In the genomic region with DNA sequence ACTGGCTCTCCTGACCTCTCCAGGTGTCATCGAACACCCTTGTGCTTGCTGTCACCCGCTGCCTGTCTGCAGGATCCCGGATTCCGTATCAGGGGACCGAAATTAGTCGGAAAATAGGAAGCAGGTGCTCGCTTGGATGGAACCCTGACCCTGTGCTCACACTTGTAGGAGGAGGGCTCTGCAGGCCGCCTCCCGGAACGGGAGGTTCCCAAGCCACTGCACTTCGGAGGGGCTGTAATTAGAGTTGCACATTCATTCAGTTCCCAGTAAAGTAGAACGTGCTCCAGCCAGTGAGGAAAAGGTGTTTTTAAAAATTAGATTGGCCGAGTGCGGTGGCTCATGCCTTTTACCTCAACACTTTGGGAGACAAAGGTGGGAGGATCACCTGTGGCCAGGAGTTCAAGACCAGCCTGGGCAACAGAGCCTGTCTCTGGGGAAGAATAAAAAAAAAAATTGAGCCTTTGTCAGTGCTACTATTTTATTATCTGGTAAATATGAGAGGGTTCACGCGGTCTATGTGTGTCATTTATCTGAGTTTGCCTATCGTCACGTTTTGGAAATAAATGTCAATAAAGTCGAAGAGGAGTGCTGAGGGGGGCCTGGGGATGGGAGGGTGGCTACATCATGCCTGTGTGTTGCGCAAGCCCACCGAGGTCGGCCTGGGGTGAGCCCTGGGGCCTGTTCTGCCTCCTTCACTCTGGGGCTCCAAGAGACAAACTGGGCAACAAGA, we compare ENCODE assay signal across 1 cellular context.
TF ChIP-seq lines count a peak whose summit lies in the region.

No MANE protein-coding gene starts in this region.

TF ChIP-seq in K562, 482 proteins besides CTCF, POLR2A, EP300 and RAD21 (continued from another document and continues in another):
- TF ChIP-seq, protein P1, sequence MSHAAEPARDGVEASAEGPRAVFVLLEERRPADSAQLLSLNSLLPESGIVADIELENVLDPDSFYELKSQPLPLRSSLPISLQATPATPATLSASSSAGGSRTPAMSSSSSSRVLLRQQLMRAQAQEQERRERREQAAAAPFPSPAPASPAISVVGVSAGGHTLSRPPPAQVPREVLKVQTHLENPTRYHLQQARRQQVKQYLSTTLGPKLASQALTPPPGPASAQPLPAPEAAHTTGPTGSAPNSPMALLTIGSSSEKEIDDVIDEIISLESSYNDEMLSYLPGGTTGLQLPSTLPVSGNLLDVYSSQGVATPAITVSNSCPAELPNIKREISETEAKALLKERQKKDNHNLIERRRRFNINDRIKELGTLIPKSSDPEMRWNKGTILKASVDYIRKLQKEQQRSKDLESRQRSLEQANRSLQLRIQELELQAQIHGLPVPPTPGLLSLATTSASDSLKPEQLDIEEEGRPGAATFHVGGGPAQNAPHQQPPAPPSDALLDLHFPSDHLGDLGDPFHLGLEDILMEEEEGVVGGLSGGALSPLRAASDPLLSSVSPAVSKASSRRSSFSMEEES (CRISPR knock-in tag; IDR thresholded peaks at IDR 0.05), result no peak
- TF ChIP-seq HIVEP1 (CRISPR knock-in tag; IDR thresholded peaks at IDR 0.05) (no peak), ETV5 (CRISPR knock-in tag; IDR thresholded peaks at IDR 0.05; ENCODE audit: low read depth) (peak; percentile 57; the same call in 1 of the 2 replicates), TSC22D4 (tag; IDR thresholded peaks at IDR 0.05) (no peak), RBM25 (IDR thresholded peaks at IDR 0.05; ENCODE audit: low read depth, low read length, severe bottlenecking) (no peak), CBX5 (IDR thresholded peaks at IDR 0.05; ENCODE audit: borderline replicate concordance, low read depth) (no peak), ZNF830 (CRISPR knock-in tag; IDR thresholded peaks at IDR 0.05) (no peak), OTX1 (CRISPR knock-in tag; IDR thresholded peaks at IDR 0.05) (no peak), ZFX (CRISPR knock-in tag; IDR thresholded peaks at IDR 0.05) (peak; percentile 68), SRSF7 (optimal IDR thresholded peaks at IDR 0.05; ENCODE audit: low read depth, low read length) (no peak), ZNF134 (CRISPR knock-in tag; conservative IDR thresholded peaks at IDR 0.05) (no peak), MAZ (CRISPR knock-in tag; conservative IDR thresholded peaks at IDR 0.05 in 1 of 2, IDR thresholded peaks at IDR 0.05 in 1 of 2) (peak; percentile 53 to 90), POLR2B (IDR thresholded peaks at IDR 0.05; ENCODE audit: low read depth, partially characterized antibody) (peak; percentile 63), ZNF431 (CRISPR knock-in tag; IDR thresholded peaks at IDR 0.05) (peak; percentile 75), ZNF445 (CRISPR knock-in tag; IDR thresholded peaks at IDR 0.05; ENCODE audit: low read depth) (no peak), ASH1L (IDR thresholded peaks at IDR 0.05; ENCODE audit: borderline replicate concordance, low read depth, partially characterized antibody) (peak; percentile 22), NBN (IDR thresholded peaks at IDR 0.05; ENCODE audit: low read depth) (peak; percentile 85), KLF1 (tag; IDR thresholded peaks at IDR 0.05) (no peak), ZFP1 (CRISPR knock-in tag; IDR thresholded peaks at IDR 0.05) (no peak), GATA2 (CRISPR knock-in tag; IDR thresholded peaks at IDR 0.05) (no peak), ZFPM2 (CRISPR knock-in tag; IDR thresholded peaks at IDR 0.05) (no peak), TRIM24 (IDR thresholded peaks at IDR 0.05) (peak in 1 of 2 experiments; percentile 97; a peak in 3 of 4 replicates), ZNF146 (CRISPR knock-in tag; IDR thresholded peaks at IDR 0.05; ENCODE audit: unreplicated experiment) (no peak), EGR1 (conservative IDR thresholded peaks at IDR 0.05) (no peak), SRSF1 (IDR thresholded peaks at IDR 0.05; ENCODE audit: low read depth, low read length) (no peak), BDP1 (IDR thresholded peaks at IDR 0.05; ENCODE audit: insufficient read depth, insufficient read length) (no peak), ZKSCAN3 (CRISPR knock-in tag; IDR thresholded peaks at IDR 0.05) (no peak), MED1 (CRISPR knock-in tag; IDR thresholded peaks at IDR 0.05; ENCODE audit: borderline replicate concordance) (no peak), BMI1 (IDR thresholded peaks at IDR 0.05; ENCODE audit: low read length) (no peak), DMBX1 (CRISPR knock-in tag; IDR thresholded peaks at IDR 0.05; ENCODE audit: borderline replicate concordance) (0 out of 2 replicates have a peak, but pooled peaks have one; percentile 26), BCL6 (CRISPR knock-in tag; IDR thresholded peaks at IDR 0.05) (no peak), ZNF699 (CRISPR knock-in tag; IDR thresholded peaks at IDR 0.05; ENCODE audit: insufficient replicate concordance) (no peak), PHB (CRISPR knock-in tag; IDR thresholded peaks at IDR 0.05) (no peak), RBM39 (optimal IDR thresholded peaks at IDR 0.05; ENCODE audit: low read depth, low read length) (peak; percentile 87), NONO (IDR thresholded peaks at IDR 0.05; ENCODE audit: low read depth in 2 of 2, low read length in 1 of 2) (no peak), SREBF1 (IDR thresholded peaks at IDR 0.05; ENCODE audit: borderline replicate concordance, low read depth, low read length) (0 out of 2 replicates have a peak, but pooled peaks have one; percentile 47), TEAD2 (tag; IDR thresholded peaks at IDR 0.05) (no peak), MECOM (CRISPR knock-in tag; IDR thresholded peaks at IDR 0.05) (no peak), STAT5A (IDR thresholded peaks at IDR 0.05; ENCODE audit: borderline replicate concordance, low read length) (peak; percentile 59; the same call in 1 of the 2 replicates), ZNF274 (IDR thresholded peaks at IDR 0.05; ENCODE audit: borderline replicate concordance, low read depth, low read length) (no peak), SNRNP70 (optimal IDR thresholded peaks at IDR 0.05; ENCODE audit: low read depth, low read length) (no peak), HMG20B (CRISPR knock-in tag; IDR thresholded peaks at IDR 0.05) (no peak), DIDO1 (tag; IDR thresholded peaks at IDR 0.05; ENCODE audit: low read depth) (peak; percentile 79), SMC3 (conservative IDR thresholded peaks at IDR 0.05; ENCODE audit: insufficient read depth, low read depth, low read length) (no peak), ZZZ3 (IDR thresholded peaks at IDR 0.05) (no peak), SMAD3 (CRISPR knock-in tag; conservative IDR thresholded peaks at IDR 0.05) (no peak), MYBL2 (IDR thresholded peaks at IDR 0.05; ENCODE audit: low read depth) (no peak), MYBL2 (CRISPR knock-in tag; IDR thresholded peaks at IDR 0.05; ENCODE audit: borderline replicate concordance) (no peak), ZNF408 (CRISPR knock-in tag; IDR thresholded peaks at IDR 0.05; ENCODE audit: low read depth) (no peak), ZNF324 (CRISPR knock-in tag; IDR thresholded peaks at IDR 0.05) (no peak)
- TF ChIP-seq, protein P2, sequence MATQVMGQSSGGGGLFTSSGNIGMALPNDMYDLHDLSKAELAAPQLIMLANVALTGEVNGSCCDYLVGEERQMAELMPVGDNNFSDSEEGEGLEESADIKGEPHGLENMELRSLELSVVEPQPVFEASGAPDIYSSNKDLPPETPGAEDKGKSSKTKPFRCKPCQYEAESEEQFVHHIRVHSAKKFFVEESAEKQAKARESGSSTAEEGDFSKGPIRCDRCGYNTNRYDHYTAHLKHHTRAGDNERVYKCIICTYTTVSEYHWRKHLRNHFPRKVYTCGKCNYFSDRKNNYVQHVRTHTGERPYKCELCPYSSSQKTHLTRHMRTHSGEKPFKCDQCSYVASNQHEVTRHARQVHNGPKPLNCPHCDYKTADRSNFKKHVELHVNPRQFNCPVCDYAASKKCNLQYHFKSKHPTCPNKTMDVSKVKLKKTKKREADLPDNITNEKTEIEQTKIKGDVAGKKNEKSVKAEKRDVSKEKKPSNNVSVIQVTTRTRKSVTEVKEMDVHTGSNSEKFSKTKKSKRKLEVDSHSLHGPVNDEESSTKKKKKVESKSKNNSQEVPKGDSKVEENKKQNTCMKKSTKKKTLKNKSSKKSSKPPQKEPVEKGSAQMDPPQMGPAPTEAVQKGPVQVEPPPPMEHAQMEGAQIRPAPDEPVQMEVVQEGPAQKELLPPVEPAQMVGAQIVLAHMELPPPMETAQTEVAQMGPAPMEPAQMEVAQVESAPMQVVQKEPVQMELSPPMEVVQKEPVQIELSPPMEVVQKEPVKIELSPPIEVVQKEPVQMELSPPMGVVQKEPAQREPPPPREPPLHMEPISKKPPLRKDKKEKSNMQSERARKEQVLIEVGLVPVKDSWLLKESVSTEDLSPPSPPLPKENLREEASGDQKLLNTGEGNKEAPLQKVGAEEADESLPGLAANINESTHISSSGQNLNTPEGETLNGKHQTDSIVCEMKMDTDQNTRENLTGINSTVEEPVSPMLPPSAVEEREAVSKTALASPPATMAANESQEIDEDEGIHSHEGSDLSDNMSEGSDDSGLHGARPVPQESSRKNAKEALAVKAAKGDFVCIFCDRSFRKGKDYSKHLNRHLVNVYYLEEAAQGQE (CRISPR knock-in tag; IDR thresholded peaks at IDR 0.05; ENCODE audit: low read depth), result no peak
- TF ChIP-seq, protein P3, sequence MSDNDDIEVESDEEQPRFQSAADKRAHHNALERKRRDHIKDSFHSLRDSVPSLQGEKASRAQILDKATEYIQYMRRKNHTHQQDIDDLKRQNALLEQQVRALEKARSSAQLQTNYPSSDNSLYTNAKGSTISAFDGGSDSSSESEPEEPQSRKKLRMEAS (CRISPR knock-in tag; IDR thresholded peaks at IDR 0.05), result peak; percentile 80
- TF ChIP-seq, protein P4, sequence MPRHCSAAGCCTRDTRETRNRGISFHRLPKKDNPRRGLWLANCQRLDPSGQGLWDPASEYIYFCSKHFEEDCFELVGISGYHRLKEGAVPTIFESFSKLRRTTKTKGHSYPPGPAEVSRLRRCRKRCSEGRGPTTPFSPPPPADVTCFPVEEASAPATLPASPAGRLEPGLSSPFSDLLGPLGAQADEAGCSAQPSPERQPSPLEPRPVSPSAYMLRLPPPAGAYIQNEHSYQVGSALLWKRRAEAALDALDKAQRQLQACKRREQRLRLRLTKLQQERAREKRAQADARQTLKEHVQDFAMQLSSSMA (CRISPR knock-in tag; IDR thresholded peaks at IDR 0.05), result no peak
- TF ChIP-seq, protein P5, sequence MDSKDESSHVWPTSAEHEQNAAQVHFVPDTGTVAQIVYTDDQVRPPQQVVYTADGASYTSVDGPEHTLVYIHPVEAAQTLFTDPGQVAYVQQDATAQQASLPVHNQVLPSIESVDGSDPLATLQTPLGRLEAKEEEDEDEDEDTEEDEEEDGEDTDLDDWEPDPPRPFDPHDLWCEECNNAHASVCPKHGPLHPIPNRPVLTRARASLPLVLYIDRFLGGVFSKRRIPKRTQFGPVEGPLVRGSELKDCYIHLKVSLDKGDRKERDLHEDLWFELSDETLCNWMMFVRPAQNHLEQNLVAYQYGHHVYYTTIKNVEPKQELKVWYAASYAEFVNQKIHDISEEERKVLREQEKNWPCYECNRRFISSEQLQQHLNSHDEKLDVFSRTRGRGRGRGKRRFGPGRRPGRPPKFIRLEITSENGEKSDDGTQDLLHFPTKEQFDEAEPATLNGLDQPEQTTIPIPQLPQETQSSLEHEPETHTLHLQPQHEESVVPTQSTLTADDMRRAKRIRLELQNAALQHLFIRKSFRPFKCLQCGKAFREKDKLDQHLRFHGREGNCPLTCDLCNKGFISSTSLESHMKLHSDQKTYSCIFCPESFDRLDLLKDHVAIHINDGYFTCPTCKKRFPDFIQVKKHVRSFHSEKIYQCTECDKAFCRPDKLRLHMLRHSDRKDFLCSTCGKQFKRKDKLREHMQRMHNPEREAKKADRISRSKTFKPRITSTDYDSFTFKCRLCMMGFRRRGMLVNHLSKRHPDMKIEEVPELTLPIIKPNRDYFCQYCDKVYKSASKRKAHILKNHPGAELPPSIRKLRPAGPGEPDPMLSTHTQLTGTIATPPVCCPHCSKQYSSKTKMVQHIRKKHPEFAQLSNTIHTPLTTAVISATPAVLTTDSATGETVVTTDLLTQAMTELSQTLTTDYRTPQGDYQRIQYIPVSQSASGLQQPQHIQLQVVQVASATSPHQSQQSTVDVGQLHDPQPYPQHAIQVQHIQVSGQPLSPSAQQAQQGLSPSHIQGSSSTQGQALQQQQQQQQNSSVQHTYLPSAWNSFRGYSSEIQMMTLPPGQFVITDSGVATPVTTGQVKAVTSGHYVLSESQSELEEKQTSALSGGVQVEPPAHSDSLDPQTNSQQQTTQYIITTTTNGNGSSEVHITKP (IDR thresholded peaks at IDR 0.05; ENCODE audit: partially characterized antibody), result no peak
- TF ChIP-seq, protein P6, sequence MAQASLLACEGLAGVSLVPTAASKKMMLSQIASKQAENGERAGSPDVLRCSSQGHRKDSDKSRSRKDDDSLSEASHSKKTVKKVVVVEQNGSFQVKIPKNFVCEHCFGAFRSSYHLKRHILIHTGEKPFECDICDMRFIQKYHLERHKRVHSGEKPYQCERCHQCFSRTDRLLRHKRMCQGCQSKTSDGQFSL (CRISPR knock-in tag; IDR thresholded peaks at IDR 0.05), result 0 out of 2 replicates have a peak, but pooled peaks have one; percentile 44
- TF ChIP-seq, protein P6 (tag; IDR thresholded peaks at IDR 0.05), result no peak
- TF ChIP-seq, protein P7, sequence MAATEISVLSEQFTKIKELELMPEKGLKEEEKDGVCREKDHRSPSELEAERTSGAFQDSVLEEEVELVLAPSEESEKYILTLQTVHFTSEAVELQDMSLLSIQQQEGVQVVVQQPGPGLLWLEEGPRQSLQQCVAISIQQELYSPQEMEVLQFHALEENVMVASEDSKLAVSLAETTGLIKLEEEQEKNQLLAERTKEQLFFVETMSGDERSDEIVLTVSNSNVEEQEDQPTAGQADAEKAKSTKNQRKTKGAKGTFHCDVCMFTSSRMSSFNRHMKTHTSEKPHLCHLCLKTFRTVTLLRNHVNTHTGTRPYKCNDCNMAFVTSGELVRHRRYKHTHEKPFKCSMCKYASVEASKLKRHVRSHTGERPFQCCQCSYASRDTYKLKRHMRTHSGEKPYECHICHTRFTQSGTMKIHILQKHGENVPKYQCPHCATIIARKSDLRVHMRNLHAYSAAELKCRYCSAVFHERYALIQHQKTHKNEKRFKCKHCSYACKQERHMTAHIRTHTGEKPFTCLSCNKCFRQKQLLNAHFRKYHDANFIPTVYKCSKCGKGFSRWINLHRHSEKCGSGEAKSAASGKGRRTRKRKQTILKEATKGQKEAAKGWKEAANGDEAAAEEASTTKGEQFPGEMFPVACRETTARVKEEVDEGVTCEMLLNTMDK (IDR thresholded peaks at IDR 0.05; ENCODE audit: borderline replicate concordance, insufficient read depth, low read depth, low read length, poor library complexity, severe bottlenecking), result no peak
- TF ChIP-seq, protein P8, sequence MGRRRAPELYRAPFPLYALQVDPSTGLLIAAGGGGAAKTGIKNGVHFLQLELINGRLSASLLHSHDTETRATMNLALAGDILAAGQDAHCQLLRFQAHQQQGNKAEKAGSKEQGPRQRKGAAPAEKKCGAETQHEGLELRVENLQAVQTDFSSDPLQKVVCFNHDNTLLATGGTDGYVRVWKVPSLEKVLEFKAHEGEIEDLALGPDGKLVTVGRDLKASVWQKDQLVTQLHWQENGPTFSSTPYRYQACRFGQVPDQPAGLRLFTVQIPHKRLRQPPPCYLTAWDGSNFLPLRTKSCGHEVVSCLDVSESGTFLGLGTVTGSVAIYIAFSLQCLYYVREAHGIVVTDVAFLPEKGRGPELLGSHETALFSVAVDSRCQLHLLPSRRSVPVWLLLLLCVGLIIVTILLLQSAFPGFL (CRISPR knock-in tag; IDR thresholded peaks at IDR 0.05), result no peak
